Comparison of ENCODE assay signal across 1 cellular context in genomic region chr12:116697305-116698130, GRCh38.
A peak's percentile ranks its signal among the peaks of the same experiment; 100 is the strongest.
TF ChIP-seq lines count a peak whose summit lies in the region.

No MANE protein-coding gene starts in this region.

TF ChIP-seq in K562, 482 proteins besides CTCF, POLR2A, EP300 and RAD21 (continued from another document):
- TF ChIP-seq MGA (IDR thresholded peaks at IDR 0.05) (no peak), NBN (IDR thresholded peaks at IDR 0.05; ENCODE audit: low read depth) (no peak), PTTG1 (tag; IDR thresholded peaks at IDR 0.05; ENCODE audit: low read depth) (no peak), MEIS2 (IDR thresholded peaks at IDR 0.05; ENCODE audit: partially characterized antibody) (peak; percentile 15), ZNF280A (IDR thresholded peaks at IDR 0.05; ENCODE audit: low read depth, partially characterized antibody) (no peak), ZNF282 (CRISPR knock-in tag; IDR thresholded peaks at IDR 0.05) (no peak), RCOR1 (IDR thresholded peaks at IDR 0.05; ENCODE audit: borderline replicate concordance in 1 of 2, low read depth in 2 of 2, low read length in 2 of 2) (peak in 1 of 2 experiments; percentile 34; a peak in 1 of 4 replicates), CGGBP1 (CRISPR knock-in tag; IDR thresholded peaks at IDR 0.05) (no peak), AFF4 (CRISPR knock-in tag; IDR thresholded peaks at IDR 0.05) (no peak), MIER1 (IDR thresholded peaks at IDR 0.05; ENCODE audit: low read depth) (no peak), CBX5 (IDR thresholded peaks at IDR 0.05; ENCODE audit: borderline replicate concordance, low read depth) (no peak), KDM1A (IDR thresholded peaks at IDR 0.05) (peak in 1 of 2 experiments; percentile 16; a peak in 1 of 4 replicates)
